In genomic region chr18:59646946-59647307, GRCh38 we compare ENCODE assay signal across 17 cellular contexts. TPM values are rescaled to one million over a fixed set of nuclear protein-coding genes. Genes with fewer than 3 reads are reported as not detected.
A peak's percentile ranks its signal among the peaks of the same experiment; 100 is the strongest.
DNase-seq lines count a peak whose midpoint lies in the region; ATAC-seq and TF ChIP-seq lines count a peak whose summit lies in the region.
"Had no signal": no experiment of that assay in that cellular context is flagged by ENCODE, and none has a peak within 500 bp of the region (broad histone marks: within the 10 kb centered on the region; RNA-seq: fewer than 3 reads in every experiment).

No MANE protein-coding gene starts in this region.

- H3K4me1 ChIP-seq in adipocyte (ENCODE audit: control insufficient read depth, insufficient read depth, low read length) (peaks cover 18% of the 10 kb centered on the region), left lung (no peaks in the 10 kb centered on the region)

- H3K27me3 ChIP-seq in adipocyte (replicated peaks; ENCODE audit: control insufficient read depth, insufficient read depth, low read length): no peaks in the 10 kb centered on the region
- no peaks in the 10 kb centered on the region for H3K27me3 ChIP-seq in left lung

- peak overlapping the region in 1 of 2 donors; percentile 36 for H3K27ac ChIP-seq in left lung
- H3K27ac ChIP-seq: HL-60, PC-9, SK-N-MC had no signal

- intact Hi-C loops in left lung (cut with DNase I) (no loop called here), Right ventricle myocardium inferior (cut with DNase I) (no loop called here)

- ATAC-seq in left lung: peak; percentile 25
- no peak for ATAC-seq in Right ventricle myocardium inferior
- ATAC-seq: CD8-positive, alpha-beta T cell had no signal

- no peaks in the 10 kb centered on the region for H3K36me3 ChIP-seq in adipocyte (ENCODE audit: control insufficient read depth, insufficient read depth, low read length, severe bottlenecking)
- no peaks in the 10 kb centered on the region for H3K36me3 ChIP-seq in left lung

- H3K9ac ChIP-seq in adipocyte (ENCODE audit: low read length): peak overlapping the region; percentile 24

- DNase-seq in AG20443 (ENCODE audit: low spot score) (peak; percentile 39), adipocyte (ENCODE audit: low read depth) (peak; percentile 40), left lung (no peak), stromal cell of bone marrow (ENCODE audit: low read depth) (peak; percentile 42), RPMI8226 (no peak), D341Med (ENCODE audit: low spot score) (no peak), Right ventricle myocardium inferior (ENCODE audit: missing footprints) (no peak)
- DNase-seq: ACHN; CD8-positive, alpha-beta T cell; KBM-7; NCI-H1048; NCI-H146; NCI-H2227 treated with DMSO at 0.1 percent for 48 hours; NCI-H526; PC-9 had no signal

- TF ChIP-seq CTCF in left lung (IDR thresholded peaks at IDR 0.05): no peak

- peak overlapping the region; percentile 10 for H3K4me3 ChIP-seq in adipocyte (ENCODE audit: low read length)
- no peak overlapping the region for H3K4me3 ChIP-seq in left lung
- H3K4me3 ChIP-seq: PC-9, SK-N-MC had no signal

- H3K9me3 ChIP-seq in adipocyte (ENCODE audit: control insufficient read depth, low read length) (no peaks in the 10 kb centered on the region), left lung (no peaks in the 10 kb centered on the region)

RNA-seq across cellular contexts. Expression of gene CCBE1, which starts 50.3 kb away (rescaled TPM):
- total RNA-seq in left lung (10 to 100 TPM; 16.0 to 34.4 TPM), Right ventricle myocardium inferior (3.6 TPM)
- total RNA-seq: CD8-positive, alpha-beta T cell had no signal

Comparison
In these comparisons a context has a peak if more than half of its experiments do, and no peak if none do; other contexts are left out.
1. DNase-seq: peak in AG20443 (single experiment), adipocyte (single experiment) and stromal cell of bone marrow (single experiment); none in left lung (0 of 2), RPMI8226 (single experiment), D341Med (single experiment) and Right ventricle myocardium inferior (single experiment).